ENCODE assay signal across 21 cellular contexts in genomic region chr10:59859570-59859969, GRCh38.
"Had no signal": no experiment of that assay in that cellular context is flagged by ENCODE, and none has a peak within 500 bp of the region (broad histone marks: within the 10 kb centered on the region; RNA-seq: fewer than 3 reads in every experiment).

No MANE protein-coding gene starts in this region.

- H3K9me3 ChIP-seq: SJCRH30 had no signal

- H3K27ac ChIP-seq: RWPE1, SJCRH30 had no signal

- H3K4me3 ChIP-seq: SJCRH30 had no signal

- ATAC-seq: Panc1, PC-3, SK-N-SH treated with all-trans-retinoic acid at 6 μM for 48 hours had no signal

- H3K36me3 ChIP-seq: SJCRH30 had no signal

- DNase-seq: Karpas-422, KG1, MM.1S, NCI-H1092 treated with DMSO at 0.1 percent for 48 hours, NCI-H1436, NCI-H187, NCI-H2029, NCI-H2081 treated with DMSO at 0.1 percent for 48 hours, NCI-H2171, NCI-H226, NCI-H446, NCI-H510A, NCI-H524 treated with DMSO at 0.1 percent for 48 hours, NCI-H69, NCI-H774, PC-3, SHP77 treated with DMSO at 0.1 percent for 48 hours, SJCRH30 had no signal

- H3K4me1 ChIP-seq: SJCRH30 had no signal

- H3K27me3 ChIP-seq: SJCRH30 had no signal
